ENCODE assay signal across 9 cellular contexts in genomic region chr11:9462806-9463537, GRCh38. TPM values are rescaled to one million over a fixed set of nuclear protein-coding genes. Genes with fewer than 3 reads are reported as not detected.
DNase-seq lines count a peak whose midpoint lies in the region; ATAC-seq and TF ChIP-seq lines count a peak whose summit lies in the region.
"Had no signal": no experiment of that assay in that cellular context is flagged by ENCODE, and none has a peak within 500 bp of the region (broad histone marks: within the 10 kb centered on the region; RNA-seq: fewer than 3 reads in every experiment).

No MANE protein-coding gene starts in this region.

- H3K9me2 ChIP-seq in hepatocyte (replicated peaks; ENCODE audit: insufficient read depth) = no peaks in the 10 kb centered on the region

- no peak for ATAC-seq in WTC11
- no peak for ATAC-seq in GM21390 (IDR thresholded peaks at IDR 0.05; ENCODE audit: unreplicated experiment)
- no peak for ATAC-seq in HG03469 (IDR thresholded peaks at IDR 0.05; ENCODE audit: unreplicated experiment)
- ATAC-seq: Right ventricle myocardium inferior had no signal

- intact Hi-C loops in MCF 10A (cut with micrococcal nuclease) (loop anchor here (5.0 kb wide), 1 partner anchor 844 kb away; the partner anchor contains the start of gene ADM), breast epithelium (cut with DNase I; ENCODE audit: low total_unique reads) (no loop called here)

- TF ChIP-seq CTCF in MCF 10A (IDR thresholded peaks at IDR 0.05; ENCODE audit: unreplicated experiment) (no peak), breast epithelium (IDR thresholded peaks at IDR 0.05) (no peak), WTC11 (IDR thresholded peaks at IDR 0.05) (no peak), hepatocyte (IDR thresholded peaks at IDR 0.05; ENCODE audit: poor library complexity) (no peak), type B pancreatic cell (conservative IDR thresholded peaks at IDR 0.05) (no peak)

- H3K4me3 ChIP-seq in breast epithelium (no peak overlapping the region), hepatocyte (no peak overlapping the region)

- peaks cover 75% of the 10 kb centered on the region for H3K79me2 ChIP-seq in hepatocyte

- no peaks in the 10 kb centered on the region for H3K9me3 Mint-ChIP-seq in MCF 10A (ENCODE audit: unreplicated experiment)
- no peaks in the 10 kb centered on the region for H3K9me3 Mint-ChIP-seq in WTC11
- H3K9me3 Mint-ChIP-seq in type B pancreatic cell = peaks cover 5% of the 10 kb centered on the region

- no peak overlapping the region for H2AFZ ChIP-seq in hepatocyte

- H3K9me3 ChIP-seq in breast epithelium = no peaks in the 10 kb centered on the region
- no peaks in the 10 kb centered on the region for H3K9me3 ChIP-seq in hepatocyte (ENCODE audit: low read depth)

- no peaks in the 10 kb centered on the region for H3K4me1 ChIP-seq in breast epithelium
- peaks cover 13% of the 10 kb centered on the region for H3K4me1 ChIP-seq in hepatocyte (ENCODE audit: insufficient read depth)

- no TSS peak for BruUV-seq in MCF 10A (replicated peaks; lab: Mats Ljungman, UMichigan)

- DNase-seq in MCF 10A (ENCODE audit: unreplicated experiment) (peak; percentile 28), breast epithelium (ENCODE audit: low spot score in 2 of 2) (no peak), WTC11 (ENCODE audit: low spot score) (no peak), hepatocyte (ENCODE audit: low spot score) (no peak), type B pancreatic cell (ENCODE audit: extremely low spot score, unreplicated experiment) (no peak), middle frontal gyrus (ENCODE audit: extremely low spot score, low spot score) (no peak)

- no peak overlapping the region for H3K27ac ChIP-seq in breast epithelium
- H3K27ac ChIP-seq in hepatocyte = peak overlapping the region; percentile 99

- peak overlapping the region; percentile 88 for H3K4me3 Mint-ChIP-seq in MCF 10A (ENCODE audit: unreplicated experiment)
- peak overlapping the region; percentile 98 for H3K4me3 Mint-ChIP-seq in WTC11
- peak overlapping the region; percentile 98 for H3K4me3 Mint-ChIP-seq in type B pancreatic cell

- H3K36me3 Mint-ChIP-seq in MCF 10A (ENCODE audit: insufficient read depth, unreplicated experiment) = peaks cover 29% of the 10 kb centered on the region
- H3K36me3 Mint-ChIP-seq in WTC11 = peaks cover 7% of the 10 kb centered on the region
- peaks cover 23% of the 10 kb centered on the region for H3K36me3 Mint-ChIP-seq in type B pancreatic cell

- peak overlapping the region; percentile 89 for H3K27ac Mint-ChIP-seq in MCF 10A (ENCODE audit: low read depth, unreplicated experiment)
- peak overlapping the region; percentile 80 for H3K27ac Mint-ChIP-seq in WTC11
- H3K27ac Mint-ChIP-seq in type B pancreatic cell = peak overlapping the region; percentile 83

- peak overlapping the region; percentile 72 for H3K4me2 ChIP-seq in hepatocyte

- POLR2A ChIA-PET in MCF 10A (lab: Yijun Ruan, JAX) = interaction anchor here (0.6 to 4.8 kb wide), 8 partner anchors 11 to 161 kb away, joined by 3 to 190 read pairs (median 37); partner anchors contain the start of gene WEE1
- POLR2A ChIA-PET in WTC11 (lab: Charles Lee) = no interaction called here

- H4K20me1 ChIP-seq in hepatocyte (ENCODE audit: insufficient read depth, poor library complexity, severe bottlenecking) = no peaks in the 10 kb centered on the region

- TF ChIP-seq POLR2A in breast epithelium (IDR thresholded peaks at IDR 0.05) = no peak

- no peaks in the 10 kb centered on the region for H3K27me3 Mint-ChIP-seq in MCF 10A (ENCODE audit: insufficient read depth, unreplicated experiment)
- H3K27me3 Mint-ChIP-seq in WTC11 (ENCODE audit: low read depth) = no peaks in the 10 kb centered on the region
- no peaks in the 10 kb centered on the region for H3K27me3 Mint-ChIP-seq in type B pancreatic cell

- no peaks in the 10 kb centered on the region for H3K27me3 ChIP-seq in breast epithelium
- H3K27me3 ChIP-seq in hepatocyte = no peaks in the 10 kb centered on the region

- no peaks in the 10 kb centered on the region for H3K36me3 ChIP-seq in breast epithelium
- no peaks in the 10 kb centered on the region for H3K36me3 ChIP-seq in hepatocyte (replicated peaks; ENCODE audit: insufficient read depth, low read depth)

- 96% methylated on average over 8 of the region's 8 CpGs for WGBS in hepatocyte (ENCODE audit: low lambda C conversion rate, missing lambda C conversion rate)

- CTCF ChIA-PET in MCF 10A (lab: Yijun Ruan, JAX) (no interaction called here), WTC11 (lab: Charles Lee) (no interaction called here)

- H3K4me1 Mint-ChIP-seq in MCF 10A (ENCODE audit: insufficient read depth, unreplicated experiment) (peaks cover 10% of the 10 kb centered on the region), WTC11 (peaks cover 18% of the 10 kb centered on the region), type B pancreatic cell (ENCODE audit: unreplicated experiment) (peaks cover 24% of the 10 kb centered on the region)

TF ChIP-seq in WTC11, 78 proteins besides CTCF, POLR2A, EP300 and RAD21:
- TF ChIP-seq ATF3 (CRISPR knock-in tag; conservative IDR thresholded peaks at IDR 0.05) (no peak), ZSCAN18 (CRISPR knock-in tag; IDR thresholded peaks at IDR 0.05) (no peak), ZNF396 (CRISPR knock-in tag; IDR thresholded peaks at IDR 0.05; ENCODE audit: borderline replicate concordance) (no peak)
- TF ChIP-seq, protein P1, sequence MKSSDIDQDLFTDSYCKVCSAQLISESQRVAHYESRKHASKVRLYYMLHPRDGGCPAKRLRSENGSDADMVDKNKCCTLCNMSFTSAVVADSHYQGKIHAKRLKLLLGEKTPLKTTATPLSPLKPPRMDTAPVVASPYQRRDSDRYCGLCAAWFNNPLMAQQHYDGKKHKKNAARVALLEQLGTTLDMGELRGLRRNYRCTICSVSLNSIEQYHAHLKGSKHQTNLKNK (CRISPR knock-in tag; IDR thresholded peaks at IDR 0.05) = no peak
- TF ChIP-seq, protein P2, sequence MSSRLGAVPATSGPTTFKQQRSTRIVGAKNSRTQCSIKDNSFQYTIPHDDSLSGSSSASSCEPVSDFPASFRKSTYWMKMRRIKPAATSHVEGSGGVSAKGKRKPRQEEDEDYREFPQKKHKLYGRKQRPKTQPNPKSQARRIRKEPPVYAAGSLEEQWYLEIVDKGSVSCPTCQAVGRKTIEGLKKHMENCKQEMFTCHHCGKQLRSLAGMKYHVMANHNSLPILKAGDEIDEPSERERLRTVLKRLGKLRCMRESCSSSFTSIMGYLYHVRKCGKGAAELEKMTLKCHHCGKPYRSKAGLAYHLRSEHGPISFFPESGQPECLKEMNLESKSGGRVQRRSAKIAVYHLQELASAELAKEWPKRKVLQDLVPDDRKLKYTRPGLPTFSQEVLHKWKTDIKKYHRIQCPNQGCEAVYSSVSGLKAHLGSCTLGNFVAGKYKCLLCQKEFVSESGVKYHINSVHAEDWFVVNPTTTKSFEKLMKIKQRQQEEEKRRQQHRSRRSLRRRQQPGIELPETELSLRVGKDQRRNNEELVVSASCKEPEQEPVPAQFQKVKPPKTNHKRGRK (CRISPR knock-in tag; IDR thresholded peaks at IDR 0.05; ENCODE audit: borderline replicate concordance) = no peak

RNA-seq across cellular contexts. Expression of gene ZNF143, which starts 2.2 kb away (rescaled TPM):
- total RNA-seq in MCF 10A (2022) = 19.0 and 25.2 TPM in 2 replicates
- 10 to 100 TPM; 21.1 to 41.3 (median 39.2) TPM for total RNA-seq in breast epithelium
- total RNA-seq in WTC11 (2021) = 34.0 to 35.8 TPM (median 34.0 TPM) in 3 replicates
- 36.1 and 47.1 TPM in 2 replicates for total RNA-seq in hepatocyte
- 20.9 and 21.8 TPM in 2 replicates for polyA plus RNA-seq in hepatocyte
- total RNA-seq in type B pancreatic cell (ENCODE audit: low replicate concordance) = 30.3 and 38.8 TPM in 2 replicates
